In the genomic region with DNA sequence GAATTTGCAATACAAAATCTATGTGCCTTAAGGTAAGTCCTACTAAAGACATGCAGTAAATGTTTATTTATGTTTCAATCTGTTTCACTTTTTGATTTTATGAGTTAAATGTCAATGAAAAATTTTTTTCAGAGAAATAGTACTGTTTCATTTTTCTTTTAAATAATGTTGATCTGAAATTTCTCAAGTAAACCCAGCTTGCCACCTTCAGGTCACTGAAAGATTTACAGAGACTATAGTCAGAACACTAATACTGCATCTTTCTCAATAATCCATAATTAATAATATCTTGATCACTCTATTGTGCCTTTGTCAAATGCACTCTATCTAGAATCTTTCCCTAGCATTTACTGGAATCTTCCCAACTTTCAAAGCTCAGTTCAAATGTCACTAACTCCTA, we compare ENCODE assay signal across 14 cellular contexts. TPM values are rescaled to one million over a fixed set of nuclear protein-coding genes. Genes with fewer than 3 reads are reported as not detected.
DNase-seq lines count a peak whose midpoint lies in the region; ATAC-seq, FAIRE-seq and TF ChIP-seq lines count a peak whose summit lies in the region.
"Had no signal": no experiment of that assay in that cellular context is flagged by ENCODE, and none has a peak within 500 bp of the region (broad histone marks: within the 10 kb centered on the region; RNA-seq: fewer than 3 reads in every experiment).

No MANE protein-coding gene starts in this region.

- H3K4me3 Mint-ChIP-seq in activated naive CD8-positive, alpha-beta T cell treated with anti-CD3 and anti-CD28 coated beads, Interleukin-2, amount 50 U/mL, for 24 hours = no peak overlapping the region
- H3K4me3 Mint-ChIP-seq: WTC11 had no signal

- TF ChIP-seq CTCF in A549 (IDR thresholded peaks at IDR 0.05) (peak; percentile 44; the same call in 2 of the 3 replicates), GM10248 (IDR thresholded peaks at IDR 0.05; ENCODE audit: control extremely low read depth, extremely low read depth, low read depth, missing control alignments) (peak; percentile 3), RWPE2 (IDR thresholded peaks at IDR 0.05; ENCODE audit: poor library complexity, severe bottlenecking) (peak; percentile 38), foreskin keratinocyte (conservative IDR thresholded peaks at IDR 0.05) (peak; percentile 51)

- DNase-seq in A549 (ENCODE audit: low read depth in 1 of 2, low spot score in 1 of 2) (no peak), GM10248 (ENCODE audit: extremely low spot score) (no peak), RWPE2 (ENCODE audit: low spot score) (no peak), foreskin keratinocyte (no peak), anterior cingulate cortex (lab: John Stamatoyannopoulos, UW) (no peak)
- DNase-seq in effector CD8-positive, alpha-beta T cell (lab: John Stamatoyannopoulos, UW) = no peak
- no peak for DNase-seq in activated naive CD8-positive, alpha-beta T cell treated with anti-CD3 and anti-CD28 coated beads, Interleukin-2, amount 50 U/mL, for 24 hours
- DNase-seq: activated naive CD4-positive, alpha-beta T cell treated with Interleukin-2 at 50 U/mL for 16 hours; Calu3; NCI-H748 treated with DMSO at 0.1 percent for 48 hours; stimulated activated CD4-positive, alpha-beta T cell treated with anti-CD3 and anti-CD28 coated beads, Interleukin-2, amount 100 ng/mL, for 48 hours had no signal

- CTCF ChIA-PET in A549 (lab: Yijun Ruan, JAX) = interaction anchor here (0.6 to 4.3 kb wide), 19 partner anchors 18 to 1040 kb away, joined by 3 to 30 read pairs (median 4); a partner anchor contains a TSS
- CTCF ChIA-PET in GM10248 (lab: Yijun Ruan, JAX) = interaction anchor here (1.8 to 2.5 kb wide), 3 partner anchors 13 to 248 kb away, joined by 5 to 6 read pairs (median 6); no protein-coding TSS in a partner anchor

- peak; percentile 56 for FAIRE-seq in A549 (lab: Jason Lieb, UNC)

- no peak for TF ChIP-seq POLR2A in A549 (IDR thresholded peaks at IDR 0.05; ENCODE audit: low read length)

- no peaks in the 10 kb centered on the region for H3K9me3 Mint-ChIP-seq in activated naive CD8-positive, alpha-beta T cell treated with anti-CD3 and anti-CD28 coated beads, Interleukin-2, amount 50 U/mL, for 24 hours
- H3K9me3 Mint-ChIP-seq: WTC11 had no signal

- H3K4me3 ChIP-seq in A549 (no peak overlapping the region), RWPE2 (ENCODE audit: severe bottlenecking) (no peak overlapping the region)
- H3K4me3 ChIP-seq: thoracic aorta had no signal

- H3K36me3 ChIP-seq in RWPE2 (ENCODE audit: low read depth) = no peaks in the 10 kb centered on the region
- H3K36me3 ChIP-seq: thoracic aorta had no signal

- peak; percentile 48 to 55; a peak in 3 of 5 replicates for TF ChIP-seq RAD21 in A549 (conservative IDR thresholded peaks at IDR 0.05 in 1 of 2, IDR thresholded peaks at IDR 0.05 in 1 of 2)

- no peak overlapping the region for H3K27ac Mint-ChIP-seq in activated naive CD8-positive, alpha-beta T cell treated with anti-CD3 and anti-CD28 coated beads, Interleukin-2, amount 50 U/mL, for 24 hours
- H3K27ac Mint-ChIP-seq: WTC11 had no signal

- POLR2A ChIA-PET in A549 (lab: Yijun Ruan, JAX) = no interaction called here
- POLR2A ChIA-PET in GM10248 (lab: Yijun Ruan, JAX) = no interaction called here

- H3K4me1 ChIP-seq in A549 (no peaks in the 10 kb centered on the region), RWPE2 (ENCODE audit: insufficient read depth, poor library complexity, severe bottlenecking) (no peaks in the 10 kb centered on the region), foreskin keratinocyte (no peaks in the 10 kb centered on the region)

- H3K4me2 ChIP-seq in A549 = no peak overlapping the region

- no peaks in the 10 kb centered on the region for H3K27me3 Mint-ChIP-seq in activated naive CD8-positive, alpha-beta T cell treated with anti-CD3 and anti-CD28 coated beads, Interleukin-2, amount 50 U/mL, for 24 hours

- no peak for ATAC-seq in A549
- ATAC-seq in RWPE2 (ENCODE audit: low read depth) = no peak
- no peak for ATAC-seq in foreskin keratinocyte
- ATAC-seq in HG03135 (IDR thresholded peaks at IDR 0.05; ENCODE audit: unreplicated experiment) = no peak
- ATAC-seq in activated naive CD8-positive, alpha-beta T cell treated with anti-CD3 and anti-CD28 coated beads, Interleukin-2, amount 50 U/mL, for 24 hours = no peak
- ATAC-seq: WTC11 had no signal

- TF ChIP-seq EP300 in A549 (IDR thresholded peaks at IDR 0.05) = no peak

- H3K27me3 ChIP-seq in RWPE2 (ENCODE audit: insufficient read depth, poor library complexity, severe bottlenecking) (no peaks in the 10 kb centered on the region), foreskin keratinocyte (no peaks in the 10 kb centered on the region)

- no peaks in the 10 kb centered on the region for H3K4me1 Mint-ChIP-seq in activated naive CD8-positive, alpha-beta T cell treated with anti-CD3 and anti-CD28 coated beads, Interleukin-2, amount 50 U/mL, for 24 hours
- H3K4me1 Mint-ChIP-seq: WTC11 had no signal

- H3K9me3 ChIP-seq in A549 (no peaks in the 10 kb centered on the region), RWPE2 (ENCODE audit: severe bottlenecking) (peaks cover 2% of the 10 kb centered on the region)
- H3K9me3 ChIP-seq: thoracic aorta had no signal

- H3K27ac ChIP-seq in A549 = no peak overlapping the region
- H3K27ac ChIP-seq in RWPE2 (ENCODE audit: poor library complexity, severe bottlenecking) = no peak overlapping the region
- H3K27ac ChIP-seq in foreskin keratinocyte = no peak overlapping the region
- H3K27ac ChIP-seq: thoracic aorta had no signal

- H3K36me3 Mint-ChIP-seq in activated naive CD8-positive, alpha-beta T cell treated with anti-CD3 and anti-CD28 coated beads, Interleukin-2, amount 50 U/mL, for 24 hours (ENCODE audit: low read depth) = no peaks in the 10 kb centered on the region
- H3K36me3 Mint-ChIP-seq: WTC11 had no signal

TF ChIP-seq in A549, 52 proteins besides CTCF, POLR2A, EP300 and RAD21:
- no peak for TF ChIP-seq NPAS2 (CRISPR knock-in tag; IDR thresholded peaks at IDR 0.05; ENCODE audit: borderline replicate concordance)
- TF ChIP-seq KDM5A (IDR thresholded peaks at IDR 0.05) = no peak
- TF ChIP-seq FOSL2 (IDR thresholded peaks at IDR 0.05) = no peak
- no peak for TF ChIP-seq FOSL2 (CRISPR knock-in tag; IDR thresholded peaks at IDR 0.05)
- TF ChIP-seq, protein P1, sequence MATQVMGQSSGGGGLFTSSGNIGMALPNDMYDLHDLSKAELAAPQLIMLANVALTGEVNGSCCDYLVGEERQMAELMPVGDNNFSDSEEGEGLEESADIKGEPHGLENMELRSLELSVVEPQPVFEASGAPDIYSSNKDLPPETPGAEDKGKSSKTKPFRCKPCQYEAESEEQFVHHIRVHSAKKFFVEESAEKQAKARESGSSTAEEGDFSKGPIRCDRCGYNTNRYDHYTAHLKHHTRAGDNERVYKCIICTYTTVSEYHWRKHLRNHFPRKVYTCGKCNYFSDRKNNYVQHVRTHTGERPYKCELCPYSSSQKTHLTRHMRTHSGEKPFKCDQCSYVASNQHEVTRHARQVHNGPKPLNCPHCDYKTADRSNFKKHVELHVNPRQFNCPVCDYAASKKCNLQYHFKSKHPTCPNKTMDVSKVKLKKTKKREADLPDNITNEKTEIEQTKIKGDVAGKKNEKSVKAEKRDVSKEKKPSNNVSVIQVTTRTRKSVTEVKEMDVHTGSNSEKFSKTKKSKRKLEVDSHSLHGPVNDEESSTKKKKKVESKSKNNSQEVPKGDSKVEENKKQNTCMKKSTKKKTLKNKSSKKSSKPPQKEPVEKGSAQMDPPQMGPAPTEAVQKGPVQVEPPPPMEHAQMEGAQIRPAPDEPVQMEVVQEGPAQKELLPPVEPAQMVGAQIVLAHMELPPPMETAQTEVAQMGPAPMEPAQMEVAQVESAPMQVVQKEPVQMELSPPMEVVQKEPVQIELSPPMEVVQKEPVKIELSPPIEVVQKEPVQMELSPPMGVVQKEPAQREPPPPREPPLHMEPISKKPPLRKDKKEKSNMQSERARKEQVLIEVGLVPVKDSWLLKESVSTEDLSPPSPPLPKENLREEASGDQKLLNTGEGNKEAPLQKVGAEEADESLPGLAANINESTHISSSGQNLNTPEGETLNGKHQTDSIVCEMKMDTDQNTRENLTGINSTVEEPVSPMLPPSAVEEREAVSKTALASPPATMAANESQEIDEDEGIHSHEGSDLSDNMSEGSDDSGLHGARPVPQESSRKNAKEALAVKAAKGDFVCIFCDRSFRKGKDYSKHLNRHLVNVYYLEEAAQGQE (IDR thresholded peaks at IDR 0.05) = no peak
- no peak for TF ChIP-seq ZSCAN20 (CRISPR knock-in tag; IDR thresholded peaks at IDR 0.05)
- TF ChIP-seq NR3C1 (IDR thresholded peaks at IDR 0.05) = no peak
- TF ChIP-seq HOXA7 (CRISPR knock-in tag; IDR thresholded peaks at IDR 0.05) = no peak
- TF ChIP-seq EHF (CRISPR knock-in tag; IDR thresholded peaks at IDR 0.05) = no peak
- no peak for TF ChIP-seq HDAC2 (IDR thresholded peaks at IDR 0.05)
- TF ChIP-seq CBX2 (IDR thresholded peaks at IDR 0.05; ENCODE audit: borderline replicate concordance, low read depth) = no peak
- TF ChIP-seq JUN (IDR thresholded peaks at IDR 0.05) = no peak
- TF ChIP-seq TFCP2L1 (CRISPR knock-in tag; IDR thresholded peaks at IDR 0.05) = no peak
- no peak for TF ChIP-seq FOSB (CRISPR knock-in tag; IDR thresholded peaks at IDR 0.05)
- no peak for TF ChIP-seq TP53 (CRISPR knock-in tag; IDR thresholded peaks at IDR 0.05)
- no peak for TF ChIP-seq RCOR1 (IDR thresholded peaks at IDR 0.05; ENCODE audit: low read depth, low read length)
- TF ChIP-seq SMC3 (IDR thresholded peaks at IDR 0.05) = no peak
- TF ChIP-seq KDM1A (IDR thresholded peaks at IDR 0.05; ENCODE audit: low read depth) = no peak
- TF ChIP-seq HOXB13 (CRISPR knock-in tag; IDR thresholded peaks at IDR 0.05; ENCODE audit: low read depth) = no peak
- no peak for TF ChIP-seq NFE2L2 (conservative IDR thresholded peaks at IDR 0.05; ENCODE audit: low read length)
- TF ChIP-seq, protein P2, sequence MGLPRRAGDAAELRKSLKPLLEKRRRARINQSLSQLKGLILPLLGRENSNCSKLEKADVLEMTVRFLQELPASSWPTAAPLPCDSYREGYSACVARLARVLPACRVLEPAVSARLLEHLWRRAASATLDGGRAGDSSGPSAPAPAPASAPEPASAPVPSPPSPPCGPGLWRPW (IDR thresholded peaks at IDR 0.05) = no peak

RNA-seq across cellular contexts. Expression of a gene that starts 6.5 kb away (rescaled TPM):
- polyA plus RNA-seq in A549 (2011; rRNA removed) = 87.4 and 109 TPM in 2 replicates
- polyA plus RNA-seq in A549 (2012; cell fraction: cytosol; rRNA removed) = 17.9 and 19.0 TPM in 2 replicates
- 9.8 and 13.5 TPM in 2 replicates for polyA plus RNA-seq in A549 (2012; cell fraction: nucleus; rRNA removed)
- 54.7 to 59.3 TPM (median 55.8 TPM) in 3 replicates for polyA plus RNA-seq in A549 (2017; fragmentation: RNase III; extraction: RNeasy Plus Mini Kit Qiagen cat#74134 plus additional on column Dnase treatment)
- polyA minus RNA-seq in A549 (2011; rRNA and poly(A)+ RNA removed) = 33.1 and 34.7 TPM in 2 replicates
- total RNA-seq in foreskin keratinocyte = 26.3 TPM in 2 replicates
- 9.0 and 9.8 TPM in 2 replicates for polyA plus RNA-seq in foreskin keratinocyte
